12 cellular contexts compared by ENCODE assay signal in genomic region chr11:102225689-102226562, GRCh38.
DNase-seq lines count a peak whose midpoint lies in the region; ATAC-seq and TF ChIP-seq lines count a peak whose summit lies in the region.
"Had no signal": no experiment of that assay in that cellular context is flagged by ENCODE, and none has a peak within 500 bp of the region (broad histone marks: within the 10 kb centered on the region; RNA-seq: fewer than 3 reads in every experiment).

No MANE protein-coding gene starts in this region.

- H3K4me1 Mint-ChIP-seq in chondrocyte (ENCODE audit: low read depth) = peaks cover 64% of the 10 kb centered on the region
- no peaks in the 10 kb centered on the region for H3K4me1 Mint-ChIP-seq in activated naive CD8-positive, alpha-beta T cell treated with anti-CD3 and anti-CD28 coated beads for 36 hours

- H3K56ac ChIP-seq in IMR-90 (ENCODE audit: extremely low read depth, insufficient read depth, low read length) (peak overlapping the region; percentile 64; the same call in 1 of the 2 replicates), mesendoderm (ENCODE audit: low read length) (no peak overlapping the region)

- DNase-seq in ACHN (peak; percentile 87), IMR-90 (peak; percentile 97), chondrocyte (ENCODE audit: low spot score) (no peak), mesendoderm (no peak), spleen (no peak), NCI-H187 (lab: John Stamatoyannopoulos, UW) (no peak), NCI-H2196 (lab: John Stamatoyannopoulos, UW; ENCODE audit: unreplicated experiment) (no peak)
- no peak for DNase-seq in activated naive CD8-positive, alpha-beta T cell treated with anti-CD3 and anti-CD28 coated beads for 36 hours
- DNase-seq: activated T-cell treated with anti-CD3 and anti-CD28 coated beads, Interleukin-2, amount 50 U/mL, for 24 hours; erythroblast had no signal

- peak; percentile 1; the same call in 1 of the 2 replicates for TF ChIP-seq RAD21 in IMR-90 (IDR thresholded peaks at IDR 0.05; ENCODE audit: low read length)

- H3K79me2 ChIP-seq in mesendoderm (ENCODE audit: control insufficient read depth, insufficient read depth, low read length) = no peaks in the 10 kb centered on the region

- no peak overlapping the region for H4K91ac ChIP-seq in IMR-90 (ENCODE audit: insufficient read depth, low read depth, low read length)

- H3K14ac ChIP-seq in IMR-90 (replicated peaks; ENCODE audit: low read depth, low read length) = peak overlapping the region; percentile 54; the same call in 1 of the 2 replicates

- H3K4ac ChIP-seq in IMR-90 (ENCODE audit: low read depth, low read length) = peak overlapping the region; percentile 53; the same call in 1 of the 2 replicates
- no peak overlapping the region for H3K4ac ChIP-seq in mesendoderm (ENCODE audit: low read depth, low read length)

- peak overlapping the region; percentile 91 for H2BK5ac ChIP-seq in IMR-90 (ENCODE audit: low read depth, low read length, poor library complexity, severe bottlenecking)
- H2BK5ac ChIP-seq in mesendoderm (ENCODE audit: low read length) = no peak overlapping the region

- no peak overlapping the region for H4K5ac ChIP-seq in IMR-90 (ENCODE audit: low read depth, low read length)
- H4K5ac ChIP-seq in mesendoderm (ENCODE audit: low read length) = no peak overlapping the region

- H2BK15ac ChIP-seq in IMR-90 (ENCODE audit: low read depth, low read length) (peak overlapping the region; percentile 40; the same call in 2 of the 3 replicates), mesendoderm (replicated peaks; ENCODE audit: low read depth) (no peak overlapping the region)

- H2AFZ ChIP-seq in IMR-90 (replicated peaks; ENCODE audit: low read length, poor library complexity) = peak overlapping the region; percentile 34

- ATAC-seq in IMR-90 (ENCODE audit: low read depth) = peak; percentile 91

- H3K36me3 ChIP-seq in IMR-90 (ENCODE audit: control insufficient read depth, insufficient read depth, low read length) = peaks cover 31% of the 10 kb centered on the region
- peaks cover 4% of the 10 kb centered on the region for H3K36me3 ChIP-seq in mesendoderm (ENCODE audit: control insufficient read depth, insufficient read depth, low read length)
- peaks cover 0 to 11% (median 0%) of the 10 kb centered on the region in 6 donors for H3K36me3 ChIP-seq in spleen
- H3K36me3 ChIP-seq: neutrophil had no signal

- WGBS in IMR-90 (ENCODE audit: extremely low coverage in 2 of 2, insufficient read length in 1 of 2), 2 experiments = 20% methylated on average over 1 of the region's 4 CpGs; no CpG with 5 or more reads in 1 of the 2 experiments
- no CpG with 5 or more reads among the region's 4 CpGs for WGBS in mesendoderm (ENCODE audit: extremely low coverage, insufficient coverage, low lambda C conversion rate)
- 88 to 92% (median 91%) methylated on average over 4 of the region's 4 CpGs for WGBS in spleen, 5 donors

- H3K23ac ChIP-seq in IMR-90 (ENCODE audit: low read depth, low read length) = peak overlapping the region; percentile 53; the same call in 1 of the 2 replicates
- no peak overlapping the region for H3K23ac ChIP-seq in mesendoderm (ENCODE audit: low read length)

- peak overlapping the region; percentile 42; the same call in 1 of the 2 replicates for H3K27ac ChIP-seq in IMR-90 (ENCODE audit: insufficient read depth, low read length)
- H3K27ac ChIP-seq in mesendoderm (ENCODE audit: low read depth, low read length) = peak overlapping the region; percentile 3
- no peak overlapping the region for H3K27ac ChIP-seq in spleen
- H3K27ac ChIP-seq: BLaER1 treated with 17β-estradiol and CSF1 and Interleukin-3, amounts not matched to agents 10 nM and 100 nM; neutrophil had no signal

- H3K9me3 Mint-ChIP-seq in chondrocyte (ENCODE audit: low read depth) = no peaks in the 10 kb centered on the region
- H3K9me3 Mint-ChIP-seq in activated naive CD8-positive, alpha-beta T cell treated with anti-CD3 and anti-CD28 coated beads for 36 hours = no peaks in the 10 kb centered on the region
- H3K9me3 Mint-ChIP-seq: activated T-cell treated with anti-CD3 and anti-CD28 coated beads, Interleukin-2, amount 50 U/mL, for 24 hours had no signal

- no peak overlapping the region for H2AK9ac ChIP-seq in IMR-90 (replicated peaks; ENCODE audit: low read depth, low read length, poor library complexity)

- no peak overlapping the region for H3K4me3 Mint-ChIP-seq in chondrocyte (ENCODE audit: unreplicated experiment)
- H3K4me3 Mint-ChIP-seq in activated naive CD8-positive, alpha-beta T cell treated with anti-CD3 and anti-CD28 coated beads for 36 hours = no peak overlapping the region
- H3K4me3 Mint-ChIP-seq: activated T-cell treated with anti-CD3 and anti-CD28 coated beads, Interleukin-2, amount 50 U/mL, for 24 hours had no signal

- H3K4me2 ChIP-seq in IMR-90 (ENCODE audit: low read depth, low read length) = peak overlapping the region; percentile 57
- no peak overlapping the region for H3K4me2 ChIP-seq in mesendoderm (ENCODE audit: low read length)

- no TSS peak for BruUV-seq in IMR-90 (replicated peaks; lab: Mats Ljungman, UMichigan)

- H4K20me1 ChIP-seq in IMR-90 (ENCODE audit: insufficient read depth, low read length) = peaks cover 16% of the 10 kb centered on the region
- H4K20me1 ChIP-seq: BLaER1 treated with 17β-estradiol and CSF1 and Interleukin-3, amounts not matched to agents 10 nM and 100 nM had no signal

- peak; percentile 50; the same call in 1 of the 2 replicates for TF ChIP-seq POLR2A in IMR-90 (IDR thresholded peaks at IDR 0.05; ENCODE audit: low read depth, low read length)
- TF ChIP-seq POLR2A in spleen (IDR thresholded peaks at IDR 0.05) = no peak

- H3K4me1 ChIP-seq in IMR-90 (ENCODE audit: control insufficient read depth, insufficient read depth, low read length) (peaks cover 18% of the 10 kb centered on the region), mesendoderm (ENCODE audit: control insufficient read depth, low read depth, low read length) (no peaks in the 10 kb centered on the region), spleen (no peaks in the 10 kb centered on the region)

- H3K9ac ChIP-seq in IMR-90 (ENCODE audit: low read depth, low read length) = peak overlapping the region; percentile 51; the same call in 1 of the 2 replicates
- no peak overlapping the region for H3K9ac ChIP-seq in mesendoderm (ENCODE audit: low read length)
- H3K9ac ChIP-seq: BLaER1 treated with 17β-estradiol and CSF1 and Interleukin-3, amounts not matched to agents 10 nM and 100 nM had no signal

- H2AK5ac ChIP-seq in IMR-90 (ENCODE audit: low read depth, low read length) (no peak overlapping the region), mesendoderm (ENCODE audit: low read length) (no peak overlapping the region)

- peaks cover 12% of the 10 kb centered on the region for H3K9me1 ChIP-seq in IMR-90 (ENCODE audit: insufficient read depth, low read length)

- intact Hi-C loops in IMR-90 (cut with micrococcal nuclease) (loop anchor here (2.0 to 10.0 kb wide), 3 partner anchors 89 to 361 kb away; partner anchors contain the start of gene YAP1), spleen (cut with DNase I; ENCODE audit: low total_unique reads) (no loop called here)

- no peak for TF ChIP-seq CTCF in IMR-90 (conservative IDR thresholded peaks at IDR 0.05; ENCODE audit: low read depth, low read length)
- no peak for TF ChIP-seq CTCF in chondrocyte (IDR thresholded peaks at IDR 0.05)
- no peak for TF ChIP-seq CTCF in spleen (IDR thresholded peaks at IDR 0.05 in 8 of 11, conservative IDR thresholded peaks at IDR 0.05 in 3 of 11)

- H3K27me3 Mint-ChIP-seq in chondrocyte (ENCODE audit: low read depth) = no peaks in the 10 kb centered on the region
- peaks cover 4% of the 10 kb centered on the region for H3K27me3 Mint-ChIP-seq in activated naive CD8-positive, alpha-beta T cell treated with anti-CD3 and anti-CD28 coated beads for 36 hours

- in situ Hi-C loops in ACHN (cut with HindIII; ENCODE audit: low pct_ligation_motif_present, low pct_unique_long_range_greater_than_20kb, low sequenced_read_pairs) = no loop called here
- in situ Hi-C loops in IMR-90 (cut with MboI; ENCODE audit: low sequenced_read_pairs) = loop anchor here (25.0 kb wide), 1 partner anchor 364 kb away; no protein-coding TSS in a partner anchor

- H3K79me1 ChIP-seq in IMR-90 (ENCODE audit: low read depth in 1 of 2, low read length in 2 of 2) (peaks cover 43 to 51% of the 10 kb centered on the region in 2 experiments), mesendoderm (ENCODE audit: low read length) (peaks cover 3% of the 10 kb centered on the region)

- POLR2A ChIA-PET in IMR-90 (lab: Charles Lee; ENCODE audit: unreplicated experiment) = interaction anchor here (0.6 kb wide), 1 partner anchor 134 kb away, joined by 3 read pairs; no protein-coding TSS in a partner anchor

- H3K36me3 Mint-ChIP-seq in chondrocyte (ENCODE audit: low read depth) = peaks cover 31% of the 10 kb centered on the region
- H3K36me3 Mint-ChIP-seq in activated naive CD8-positive, alpha-beta T cell treated with anti-CD3 and anti-CD28 coated beads for 36 hours = no peaks in the 10 kb centered on the region

- CTCF ChIA-PET in IMR-90 (lab: Yijun Ruan, JAX) = no interaction called here

- H2BK120ac ChIP-seq in IMR-90 (ENCODE audit: low read depth, low read length) (peak overlapping the region; percentile 50; the same call in 1 of the 2 replicates), mesendoderm (ENCODE audit: low read depth, low read length) (no peak overlapping the region)

- dilution Hi-C loops in IMR-90 (cut with HindIII; ENCODE audit: low sequenced_read_pairs, unreplicated experiment) = no loop called here

- H3K27ac Mint-ChIP-seq in chondrocyte (ENCODE audit: unreplicated experiment) = peak overlapping the region; percentile 92
- no peak overlapping the region for H3K27ac Mint-ChIP-seq in activated naive CD8-positive, alpha-beta T cell treated with anti-CD3 and anti-CD28 coated beads for 36 hours
- H3K27ac Mint-ChIP-seq: activated T-cell treated with anti-CD3 and anti-CD28 coated beads, Interleukin-2, amount 50 U/mL, for 24 hours had no signal

- no peaks in the 10 kb centered on the region for H3K9me3 ChIP-seq in IMR-90 (ENCODE audit: control insufficient read depth, insufficient read depth, low read length)
- H3K9me3 ChIP-seq in spleen = no peaks in the 10 kb centered on the region
- H3K9me3 ChIP-seq: BLaER1 treated with 17β-estradiol and CSF1 and Interleukin-3, amounts not matched to agents 10 nM and 100 nM; neutrophil had no signal

- H4K8ac ChIP-seq in IMR-90 (ENCODE audit: low read depth in 2 of 2, low read length in 2 of 2) = peak overlapping the region in 1 of 2 experiments; percentile 34; a peak in 2 of 4 replicates
- H4K8ac ChIP-seq in mesendoderm (ENCODE audit: low read depth, low read length) = no peak overlapping the region

- peak overlapping the region; percentile 55; the same call in 1 of the 2 replicates for H3K18ac ChIP-seq in IMR-90 (ENCODE audit: low read depth, low read length)
- no peak overlapping the region for H3K18ac ChIP-seq in mesendoderm (ENCODE audit: low read length)

- H3K27me3 ChIP-seq in IMR-90 (ENCODE audit: control insufficient read depth, insufficient read depth, low read length) = no peaks in the 10 kb centered on the region
- H3K27me3 ChIP-seq in mesendoderm (ENCODE audit: insufficient read depth, low read length, poor library complexity) = no peaks in the 10 kb centered on the region
- peaks cover 0 to 3% (median 0%) of the 10 kb centered on the region in 7 donors for H3K27me3 ChIP-seq in spleen (replicated peaks in 1 of 7)
- H3K27me3 ChIP-seq: BLaER1 treated with 17β-estradiol and CSF1 and Interleukin-3, amounts not matched to agents 10 nM and 100 nM had no signal

- H2BK20ac ChIP-seq in IMR-90 (ENCODE audit: low read depth, low read length) = peak overlapping the region; percentile 18

- peak overlapping the region; percentile 11; the same call in 1 of the 2 replicates for H3K4me3 ChIP-seq in IMR-90 (ENCODE audit: insufficient read depth, low read depth, low read length)
- no peak overlapping the region for H3K4me3 ChIP-seq in mesendoderm (ENCODE audit: low read length)
- no peak overlapping the region for H3K4me3 ChIP-seq in spleen
- H3K4me3 ChIP-seq: BLaER1 treated with 17β-estradiol and CSF1 and Interleukin-3, amounts not matched to agents 10 nM and 100 nM had no signal

Comparison
In these comparisons a context has a peak if more than half of its experiments do, and no peak if none do; other contexts are left out.
1. DNase-seq: peak in ACHN (single experiment) and IMR-90 (single experiment); none in chondrocyte (single experiment), mesendoderm (single experiment), activated naive CD8-positive, alpha-beta T cell treated with anti-CD3 and anti-CD28 coated beads for 36 hours (single experiment), spleen (single experiment), NCI-H187 (0 of 2) and NCI-H2196 (single experiment).
2. H3K27ac ChIP-seq: peak in IMR-90 (single experiment) and mesendoderm (single experiment); none in spleen (0 of 8).